3 cellular contexts compared by ENCODE assay signal in genomic region chr18:5627756-5628511, GRCh38.
A peak's percentile ranks its signal among the peaks of the same experiment; 100 is the strongest.
TF ChIP-seq lines count a peak whose summit lies in the region.

No MANE protein-coding gene starts in this region.

TF ChIP-seq in SK-N-SH, 30 proteins besides CTCF, POLR2A, EP300 and RAD21 (continued from another document):
- no peak for TF ChIP-seq ZBTB33 (IDR thresholded peaks at IDR 0.05; ENCODE audit: borderline replicate concordance, low read depth)
- no peak for TF ChIP-seq JUND (IDR thresholded peaks at IDR 0.05)
- no peak for TF ChIP-seq FOSL2 (IDR thresholded peaks at IDR 0.05; ENCODE audit: borderline replicate concordance, low read depth)

TF ChIP-seq in SK-N-SH treated with all-trans-retinoic acid at 6 μM for 48 hours, 23 proteins besides CTCF, POLR2A, EP300 and RAD21 (continued from another document):
- TF ChIP-seq CSRNP3 (CRISPR knock-in tag; IDR thresholded peaks at IDR 0.05) (no peak), ZNF565 (CRISPR knock-in tag; conservative IDR thresholded peaks at IDR 0.05; ENCODE audit: low read depth) (no peak), ESRRG (CRISPR knock-in tag; IDR thresholded peaks at IDR 0.05) (no peak), PPARA (CRISPR knock-in tag; IDR thresholded peaks at IDR 0.05; ENCODE audit: borderline replicate concordance) (no peak), TOX (CRISPR knock-in tag; IDR thresholded peaks at IDR 0.05; ENCODE audit: borderline replicate concordance) (no peak), CSDC2 (CRISPR knock-in tag; IDR thresholded peaks at IDR 0.05) (no peak), RARB (CRISPR knock-in tag; IDR thresholded peaks at IDR 0.05) (no peak), TSHZ2 (CRISPR knock-in tag; IDR thresholded peaks at IDR 0.05) (no peak), POU6F1 (CRISPR knock-in tag; IDR thresholded peaks at IDR 0.05; ENCODE audit: borderline replicate concordance, low read depth) (no peak), ZFP30 (CRISPR knock-in tag; IDR thresholded peaks at IDR 0.05) (no peak), SNAI2 (CRISPR knock-in tag; IDR thresholded peaks at IDR 0.05) (no peak), ZFP3 (CRISPR knock-in tag; IDR thresholded peaks at IDR 0.05) (no peak), OSR1 (CRISPR knock-in tag; IDR thresholded peaks at IDR 0.05) (no peak), ISL1 (CRISPR knock-in tag; IDR thresholded peaks at IDR 0.05) (no peak), GLIS3 (CRISPR knock-in tag; IDR thresholded peaks at IDR 0.05) (no peak), PATZ1 (CRISPR knock-in tag; IDR thresholded peaks at IDR 0.05; ENCODE audit: borderline replicate concordance) (no peak), ZC3H10 (CRISPR knock-in tag; IDR thresholded peaks at IDR 0.05) (no peak)
TF ChIP-seq in SK-N-SH treated with all-trans-retinoic acid at 6 μM for 48 hours: peak in this region for 0.

TF ChIP-seq in HepG2, 621 proteins besides CTCF, POLR2A, EP300 and RAD21 (continued from another document):
- TF ChIP-seq ZBTB26 (CRISPR knock-in tag; IDR thresholded peaks at IDR 0.05; ENCODE audit: borderline replicate concordance), result no peak
- TF ChIP-seq RARA (CRISPR knock-in tag; IDR thresholded peaks at IDR 0.05), result peak; percentile 59; the same call in 1 of the 2 replicates
- TF ChIP-seq RXRB (CRISPR knock-in tag; IDR thresholded peaks at IDR 0.05; ENCODE audit: borderline replicate concordance), result no peak
- TF ChIP-seq ATF2 (CRISPR knock-in tag; IDR thresholded peaks at IDR 0.05), result no peak
- no peak for TF ChIP-seq ZNF772 (CRISPR knock-in tag; IDR thresholded peaks at IDR 0.05)
- no peak for TF ChIP-seq ZSCAN30 (CRISPR knock-in tag; IDR thresholded peaks at IDR 0.05)
